In the genomic region with DNA sequence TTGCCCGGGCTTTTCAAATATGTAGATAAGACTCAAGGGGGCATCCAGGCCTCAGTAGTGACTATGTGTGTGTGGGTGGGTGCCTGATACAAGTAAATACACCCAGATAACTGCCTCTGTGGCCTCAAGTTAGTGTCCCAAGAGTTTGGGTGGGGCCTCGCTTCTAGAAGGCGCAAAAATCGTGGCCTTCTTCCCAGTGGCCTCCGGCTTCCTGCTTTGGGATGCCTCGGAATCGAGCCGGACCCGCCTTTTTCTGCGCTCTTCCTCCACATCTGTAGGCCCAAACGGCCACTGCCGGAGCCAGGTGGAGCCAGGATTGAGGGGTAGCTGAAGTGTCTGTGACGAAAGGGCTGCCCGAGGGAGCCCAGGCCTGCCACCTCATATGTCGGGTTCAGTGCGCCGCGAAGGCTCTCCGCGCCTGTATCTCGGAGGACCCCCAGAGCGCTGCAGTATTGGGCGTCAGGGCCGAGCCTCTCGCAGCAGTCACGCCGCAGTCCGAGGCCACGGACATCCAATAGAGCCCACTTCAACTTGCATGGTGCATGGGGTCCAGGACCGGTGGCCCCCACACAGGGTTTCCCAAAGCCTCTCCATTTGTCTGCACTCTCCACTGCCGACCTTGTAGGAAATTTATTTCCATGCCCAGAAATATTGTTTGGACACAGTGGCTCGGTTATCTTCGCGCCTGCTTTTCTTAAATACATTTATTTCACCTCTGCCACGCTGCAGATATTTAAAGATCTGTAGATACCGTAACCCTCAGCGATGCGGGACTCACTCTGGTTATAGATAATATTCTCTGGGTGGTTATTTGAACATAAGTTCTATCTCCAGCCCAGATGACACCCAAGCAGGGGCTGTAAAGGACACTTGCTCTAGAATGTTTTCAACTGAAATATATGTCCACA, we compare ENCODE assay signal across 17 cellular contexts. TPM values are rescaled to one million over a fixed set of nuclear protein-coding genes. Genes with fewer than 3 reads are reported as not detected.
DNase-seq lines count a peak whose midpoint lies in the region; ATAC-seq, FAIRE-seq and TF ChIP-seq lines count a peak whose summit lies in the region.
"Had no signal": no experiment of that assay in that cellular context is flagged by ENCODE, and none has a peak within 500 bp of the region (broad histone marks: within the 10 kb centered on the region; RNA-seq: fewer than 3 reads in every experiment).

No MANE protein-coding gene starts in this region.

- TF ChIP-seq CTCF in HCT116 (IDR thresholded peaks at IDR 0.05 in 2 of 3, conservative IDR thresholded peaks at IDR 0.05 in 1 of 3; ENCODE audit: borderline replicate concordance in 1 of 3, insufficient read depth in 1 of 3, low read depth in 2 of 3, low read length in 2 of 3) (no peak), astrocyte (IDR thresholded peaks at IDR 0.05; ENCODE audit: insufficient read depth, low read depth, low read length) (no peak), stomach (IDR thresholded peaks at IDR 0.05) (no peak), HFFc6 (IDR thresholded peaks at IDR 0.05) (no peak)

- no peaks in the 10 kb centered on the region for H3K36me3 ChIP-seq in HCT116 (ENCODE audit: control insufficient read depth in 1 of 2, insufficient read depth in 2 of 2, low read length in 2 of 2)
- no peaks in the 10 kb centered on the region for H3K36me3 ChIP-seq in astrocyte (ENCODE audit: insufficient read depth, low read length)
- H3K36me3 ChIP-seq in stomach = no peaks in the 10 kb centered on the region
- H3K36me3 ChIP-seq: Peyer's patch had no signal

- TSS peak; percentile 18 for BruUV-seq in HCT116 (replicated peaks; lab: Mats Ljungman, UMichigan)

- no peak overlapping the region for H2AFZ ChIP-seq in HCT116 (ENCODE audit: low read depth, low read length, poor library complexity, severe bottlenecking)
- H2AFZ ChIP-seq in astrocyte (ENCODE audit: low read depth, low read length) = peak overlapping the region; percentile 18
- H2AFZ ChIP-seq: GM23248 had no signal

- H3K4me1 ChIP-seq in HCT116 (ENCODE audit: control insufficient read depth in 1 of 2, insufficient read depth in 2 of 2, low read length in 2 of 2) (peaks cover 18 to 56% of the 10 kb centered on the region in 2 experiments; a peak in 3 of 4 replicates), astrocyte (ENCODE audit: insufficient read depth, low read length) (peaks cover 28% of the 10 kb centered on the region), stomach (peaks cover 23 to 68% (median 65%) of the 10 kb centered on the region in 4 donors)

- CTCF ChIA-PET in HCT116 (lab: Charles Lee) = no interaction called here

- POLR2A ChIA-PET in HCT116 (lab: Charles Lee) = no interaction called here

- H3K4me2 ChIP-seq in HCT116 (ENCODE audit: low read length) (no peak overlapping the region), astrocyte (ENCODE audit: low read length) (peak overlapping the region; percentile 100)

- RAD21 ChIA-PET in HCT116 (lab: Charles Lee; ENCODE audit: low non-redundant PET in 1 of 2, low total read pairs in 2 of 2, uncharacterized antibody in 2 of 2, unreplicated experiment in 2 of 2) = no interaction called here

- H3K79me2 ChIP-seq in HCT116 (ENCODE audit: insufficient read depth, low read length) (peaks cover 12% of the 10 kb centered on the region; the same call in 1 of the 2 replicates), astrocyte (ENCODE audit: insufficient read depth, low read length) (no peaks in the 10 kb centered on the region)

- TF ChIP-seq RAD21 in HCT116 (IDR thresholded peaks at IDR 0.05; ENCODE audit: low read depth) = no peak

- FAIRE-seq in astrocyte (lab: Jason Lieb, UNC) = no peak
- FAIRE-seq: endometrium had no signal

- peak overlapping the region; percentile 62 for H3K4me3 Mint-ChIP-seq in astrocyte (ENCODE audit: unreplicated experiment)
- no peak overlapping the region for H3K4me3 Mint-ChIP-seq in HFFc6

- H3K9me3 Mint-ChIP-seq in astrocyte (ENCODE audit: unreplicated experiment) (peaks cover 16% of the 10 kb centered on the region), HFFc6 (no peaks in the 10 kb centered on the region)
- H3K9me3 Mint-ChIP-seq: activated T-helper 1 cell treated with anti-CD3 and anti-CD28 coated beads, Interleukin-12 subunit alpha, Interleukin-12 subunit beta, Interleukin-2, Interleukin-4 antibody, amounts not matched to agents 30 ng/mL and 10 ng/mL and 1 ng/mL, durations not matched to agents 14 hours and 24 hours and 36 hours had no signal

- H3K9me3 ChIP-seq in HCT116 (ENCODE audit: control insufficient read depth in 1 of 2, insufficient read depth in 1 of 2, low read depth in 1 of 2, low read length in 2 of 2) (no peaks in the 10 kb centered on the region), astrocyte (ENCODE audit: insufficient read depth, low read depth, low read length) (no peaks in the 10 kb centered on the region), stomach (no peaks in the 10 kb centered on the region)
- H3K9me3 ChIP-seq: Peyer's patch had no signal

- H3K4me3 ChIP-seq in HCT116 (replicated peaks in 1 of 2; ENCODE audit: low read depth in 1 of 2, low read length in 2 of 2) (no peak overlapping the region), astrocyte (ENCODE audit: insufficient read depth, low read depth, low read length) (no peak overlapping the region), stomach (peak overlapping the region in 2 of 4 donors; percentile 82 to 98)
- H3K4me3 ChIP-seq: GM23248 had no signal

- no peak overlapping the region for H3K9ac ChIP-seq in HCT116 (ENCODE audit: low read length)
- no peak overlapping the region for H3K9ac ChIP-seq in astrocyte (ENCODE audit: low read length)
- H3K9ac ChIP-seq: GM23248 had no signal

- TF ChIP-seq POLR2A in HCT116 (IDR thresholded peaks at IDR 0.05; ENCODE audit: borderline replicate concordance, extremely low read depth, insufficient read depth, insufficient read length) (no peak), stomach (IDR thresholded peaks at IDR 0.05) (no peak)

- no peaks in the 10 kb centered on the region for H3K9me2 ChIP-seq in HCT116 (ENCODE audit: insufficient read depth)

- DNase-seq in HCT116 (ENCODE audit: low read depth, low spot score) (no peak), astrocyte (ENCODE audit: low read depth) (no peak), left kidney (ENCODE audit: low read depth, low spot score) (peak; percentile 45), stomach (peak; percentile 27), HFFc6 (no peak), MV-4-11 (lab: John Stamatoyannopoulos, UW) (no peak)
- no peak for DNase-seq in effector CD8-positive, alpha-beta T cell (lab: John Stamatoyannopoulos, UW)
- DNase-seq: CD4-positive, alpha-beta memory T cell; GM23248; NCI-H446 treated with DMSO at 0.1 percent for 48 hours; Peyer's patch; stimulated activated CD4-positive, alpha-beta T cell treated with anti-CD3 and anti-CD28 coated beads, Interleukin-4, amount 100 ng/mL, for 24 hours had no signal

- H3K27me3 ChIP-seq in HCT116 (ENCODE audit: insufficient read depth, low read length) (no peaks in the 10 kb centered on the region), astrocyte (ENCODE audit: insufficient read depth, low read length) (peaks cover 61% of the 10 kb centered on the region), stomach (peaks cover 0 to 64% (median 0%) of the 10 kb centered on the region in 3 donors)
- H3K27me3 ChIP-seq: Peyer's patch had no signal

- TF ChIP-seq EP300 in stomach (IDR thresholded peaks at IDR 0.05) = no peak

- H3K36me3 Mint-ChIP-seq in astrocyte (ENCODE audit: low read depth, unreplicated experiment) = peaks cover 4% of the 10 kb centered on the region
- H3K36me3 Mint-ChIP-seq in HFFc6 (ENCODE audit: low read depth) = no peaks in the 10 kb centered on the region

- peaks cover 54% of the 10 kb centered on the region for H3K27me3 Mint-ChIP-seq in astrocyte (ENCODE audit: low read depth, unreplicated experiment)
- H3K27me3 Mint-ChIP-seq in HFFc6 (ENCODE audit: insufficient read depth) = peaks cover 14% of the 10 kb centered on the region

- no peak overlapping the region for H3K27ac ChIP-seq in HCT116 (ENCODE audit: low read depth, low read length)
- no peak overlapping the region for H3K27ac ChIP-seq in astrocyte (ENCODE audit: low read depth, low read length)
- peak overlapping the region; percentile 92 to 99 (median 96) for H3K27ac ChIP-seq in stomach
- H3K27ac ChIP-seq: GM23248 had no signal

- intact Hi-C loops in HCT116 (cut with micrococcal nuclease) = no loop called here
- intact Hi-C loops in stomach (cut with DNase I; ENCODE audit: low total_unique reads) = no loop called here

- H4K20me1 ChIP-seq in HCT116 (ENCODE audit: insufficient read depth) (no peaks in the 10 kb centered on the region), astrocyte (ENCODE audit: insufficient read depth, low read length) (no peaks in the 10 kb centered on the region)

- ATAC-seq in HCT116 = no peak
- ATAC-seq: activated CD4-positive, CD25-positive, alpha-beta regulatory T cell treated with anti-CD3 and anti-CD28 coated beads, Interleukin-2, amount 50 U/mL, for 24 hours; stimulated activated memory B cell treated with anti-CD40 and anti-IgM and Interleukin-4, amounts not matched to agents 10 μg/mL and 1 μg/mL and 100 μg/mL, for 72 hours had no signal

- H3K4me1 Mint-ChIP-seq in astrocyte (ENCODE audit: low read depth, unreplicated experiment) (peaks cover 5% of the 10 kb centered on the region), HFFc6 (ENCODE audit: low read depth) (peaks cover 19% of the 10 kb centered on the region)

- H3K27ac Mint-ChIP-seq in astrocyte (ENCODE audit: unreplicated experiment) (no peak overlapping the region), HFFc6 (no peak overlapping the region)
- H3K27ac Mint-ChIP-seq: stimulated activated memory B cell treated with anti-CD40 and anti-IgM and Interleukin-4, amounts not matched to agents 10 μg/mL and 1 μg/mL and 100 μg/mL, for 72 hours had no signal

- 44 to 73% (median 57%) methylated on average over 37 to 38 of the region's 38 CpGs for WGBS in stomach, 5 donors

TF ChIP-seq in HCT116, 20 proteins besides CTCF, POLR2A, EP300 and RAD21 (continues in another document):
- no peak for TF ChIP-seq ZFX (IDR thresholded peaks at IDR 0.05)
- no peak for TF ChIP-seq SIN3A (IDR thresholded peaks at IDR 0.05; ENCODE audit: low read depth)
- no peak for TF ChIP-seq CEBPB (IDR thresholded peaks at IDR 0.05; ENCODE audit: low read depth)
- TF ChIP-seq POLR2AphosphoS5 (IDR thresholded peaks at IDR 0.05; ENCODE audit: low read depth, low read length) = no peak
- no peak for TF ChIP-seq EZH2 (IDR thresholded peaks at IDR 0.05)

RNA-seq across cellular contexts. Expression of gene ZNF503, which starts 4.8 kb away (rescaled TPM):
- total RNA-seq in HCT116 (2021; ENCODE audit: unreplicated experiment) = 30.4 TPM
- polyA plus RNA-seq in HCT116 (2012) = 18.7 and 21.4 TPM in 2 replicates
- total RNA-seq in astrocyte = 11.1 and 11.9 TPM in 2 replicates
- total RNA-seq in stomach = 10 to 100 TPM in 2 of 5 donors, 1 to 10 TPM in 3; 3.5 to 24.1 (median 8.2) TPM
- polyA plus RNA-seq in stomach = 10 to 100 TPM; 10.5 to 16.2 (median 15.1) TPM
- 10 to 100 TPM in 1 of 6 experiments, 1 to 10 TPM in 5; 9.1 to 15.9 (median 9.7) TPM for total RNA-seq in HFFc6 (2021; fragmentation: NEBNext Ultra II Directional; extraction: Animal tissue kit (Norgen Biotek cat#: 25700))
- total RNA-seq: activated T-helper 1 cell treated with anti-CD3 and anti-CD28 coated beads, Interleukin-12 subunit alpha, Interleukin-12 subunit beta, Interleukin-2, Interleukin-4 antibody, amounts not matched to agents 30 ng/mL and 10 ng/mL and 1 ng/mL, durations not matched to agents 14 hours and 24 hours and 36 hours had no signal
- polyA plus RNA-seq: CD4-positive, alpha-beta memory T cell had no signal

RNA-seq across cellular contexts. Expression of gene LRMDA, which starts 25.0 kb away (rescaled TPM):
- total RNA-seq in HCT116 (2021; ENCODE audit: unreplicated experiment) (4.8 TPM), astrocyte (2.2 and 2.7 TPM in 2 replicates), stomach (10 to 100 TPM in 1 of 5 donors, 1 to 10 TPM in 3, not detected in 1; 1.3 to 13.6 (median 6.5) TPM)
- polyA plus RNA-seq in HCT116 (2012) = 4.3 and 4.8 TPM in 2 replicates
- polyA plus RNA-seq in stomach = 10 to 100 TPM; 16.9 to 30.2 (median 24.7) TPM
- total RNA-seq in HFFc6 (2021; fragmentation: NEBNext Ultra II Directional; extraction: Animal tissue kit (Norgen Biotek cat#: 25700)) = under 1 TPM in 1 of 6 experiments, not detected in 5; 0.32 TPM
- total RNA-seq: activated T-helper 1 cell treated with anti-CD3 and anti-CD28 coated beads, Interleukin-12 subunit alpha, Interleukin-12 subunit beta, Interleukin-2, Interleukin-4 antibody, amounts not matched to agents 30 ng/mL and 10 ng/mL and 1 ng/mL, durations not matched to agents 14 hours and 24 hours and 36 hours; CD4-positive, alpha-beta memory T cell; G401; GM23248 had no signal
- polyA plus RNA-seq: CD4-positive, alpha-beta memory T cell had no signal

Comparison
In these comparisons a context has a peak if more than half of its experiments do, and no peak if none do; other contexts are left out.
1. DNase-seq: peak in left kidney (single experiment) and stomach (single experiment); none in HCT116 (single experiment), astrocyte (single experiment), HFFc6 (single experiment), effector CD8-positive, alpha-beta T cell (single experiment) and MV-4-11 (single experiment).
2. H3K27ac ChIP-seq: peak in stomach (5 of 5); none in HCT116 (single experiment) and astrocyte (single experiment).